ENCODE assay signal across 21 cellular contexts in genomic region chr13:57582032-57582431, GRCh38. TPM values are rescaled to one million over a fixed set of nuclear protein-coding genes. Genes with fewer than 3 reads are reported as not detected.
DNase-seq lines count a peak whose midpoint lies in the region; ATAC-seq and TF ChIP-seq lines count a peak whose summit lies in the region.
"Had no signal": no experiment of that assay in that cellular context is flagged by ENCODE, and none has a peak within 500 bp of the region (broad histone marks: within the 10 kb centered on the region; RNA-seq: fewer than 3 reads in every experiment).

No MANE protein-coding gene starts in this region.

- DNase-seq in BE2C (no peak), H9 (peak; percentile 58), SK-N-DZ (ENCODE audit: low spot score) (peak; percentile 10), left lobe of liver (ENCODE audit: low spot score) (no peak), tibial nerve (ENCODE audit: low spot score in 2 of 2) (no peak)
- DNase-seq in activated CD4-positive, alpha-beta T cell treated with anti-CD3 and anti-CD28 coated beads, Interleukin-2, amount 50 U/mL, for 48 hours: no peak
- DNase-seq in stimulated activated effector memory CD8-positive, alpha-beta T cell treated with anti-CD3 and anti-CD28 coated beads, Interleukin-12 subunit alpha, Interleukin-12 subunit beta, amount 100 ng/mL, for 72 hours (ENCODE audit: low spot score in 2 of 2): no peak
- DNase-seq: activated CD4-positive, alpha-beta T cell treated with anti-CD3 and anti-CD28 coated beads, Interleukin-2, amount 50 U/mL, for 1 hour; activated T-cell treated with anti-CD3 and anti-CD28 coated beads, Interleukin-2, amount 50 U/mL, for 24 hours; left cardiac atrium; MM.1S; NCI-H2029; NCI-H524; nucleus accumbens; PC-3 had no signal

- no CpG with 5 or more reads among the region's 6 CpGs for WGBS in H9 (ENCODE audit: extremely low coverage, insufficient read length, low lambda C conversion rate)
- WGBS in tibial nerve, 2 donors: 83 to 88% methylated on average over 6 of the region's 6 CpGs

- H3K4me2 ChIP-seq in H9 (ENCODE audit: insufficient read depth, insufficient read length, low read length): no peak overlapping the region
- H3K4me2 ChIP-seq: hepatocyte had no signal

- no peak for TF ChIP-seq EP300 in tibial nerve (IDR thresholded peaks at IDR 0.05)

- H3K23ac ChIP-seq in H9 (ENCODE audit: insufficient read length, low read depth, low read length): no peak overlapping the region

- H3T11ph ChIP-seq in H9 (ENCODE audit: low read length): no peak overlapping the region

- no peaks in the 10 kb centered on the region for H4K20me1 ChIP-seq in H9 (ENCODE audit: control insufficient read depth, insufficient read depth, insufficient read length)

- no peak overlapping the region for H2BK5ac ChIP-seq in H9 (ENCODE audit: insufficient read length, low read length)

- H3K4me3 Mint-ChIP-seq in H9: no peak overlapping the region
- H3K4me3 Mint-ChIP-seq in stimulated activated effector memory CD8-positive, alpha-beta T cell treated with anti-CD3 and anti-CD28 coated beads, Interleukin-12 subunit alpha, Interleukin-12 subunit beta, amount 100 ng/mL, for 72 hours: no peak overlapping the region
- H3K4me3 Mint-ChIP-seq: activated T-cell treated with anti-CD3 and anti-CD28 coated beads, Interleukin-2, amount 50 U/mL, for 24 hours had no signal

- no peak overlapping the region for H3K18ac ChIP-seq in H9 (ENCODE audit: insufficient read length, low read depth, low read length)

- no peak overlapping the region for H2AK5ac ChIP-seq in H9 (ENCODE audit: insufficient read length, low read length)

- H3K27ac Mint-ChIP-seq in H9: no peak overlapping the region
- no peak overlapping the region for H3K27ac Mint-ChIP-seq in stimulated activated effector memory CD8-positive, alpha-beta T cell treated with anti-CD3 and anti-CD28 coated beads, Interleukin-12 subunit alpha, Interleukin-12 subunit beta, amount 100 ng/mL, for 72 hours
- H3K27ac Mint-ChIP-seq: activated naive CD4-positive, alpha-beta T cell treated with anti-CD3 and anti-CD28 coated beads, Interleukin-2, amount 50 U/mL, for 72 hours; activated T-cell treated with anti-CD3 and anti-CD28 coated beads, Interleukin-2, amount 50 U/mL, for 24 hours had no signal

- no peak overlapping the region for H4K5ac ChIP-seq in H9 (ENCODE audit: insufficient read length, low read depth, low read length)

- no peaks in the 10 kb centered on the region; a peak in 1 of 5 replicates for H3K9me3 Mint-ChIP-seq in H9
- peaks cover 18% of the 10 kb centered on the region for H3K9me3 Mint-ChIP-seq in stimulated activated effector memory CD8-positive, alpha-beta T cell treated with anti-CD3 and anti-CD28 coated beads, Interleukin-12 subunit alpha, Interleukin-12 subunit beta, amount 100 ng/mL, for 72 hours

- H2AFZ ChIP-seq in H9 (ENCODE audit: low read length): no peak overlapping the region
- H2AFZ ChIP-seq: hepatocyte had no signal

- no peak overlapping the region for H2BK120ac ChIP-seq in H9 (ENCODE audit: low read depth, low read length, poor library complexity, severe bottlenecking)

- H3K27me3 Mint-ChIP-seq in H9 (ENCODE audit: low read depth): no peaks in the 10 kb centered on the region
- H3K27me3 Mint-ChIP-seq: activated T-cell treated with anti-CD3 and anti-CD28 coated beads, Interleukin-2, amount 50 U/mL, for 24 hours had no signal

- H3K56ac ChIP-seq in H9 (ENCODE audit: insufficient read length, low read depth, low read length): no peak overlapping the region

- no peak for TF ChIP-seq POLR2A in tibial nerve (IDR thresholded peaks at IDR 0.05)

- H3K27me3 ChIP-seq in BE2C (no peaks in the 10 kb centered on the region), H9 (ENCODE audit: insufficient read depth, low read length) (no peaks in the 10 kb centered on the region), tibial nerve (no peaks in the 10 kb centered on the region)
- H3K27me3 ChIP-seq: hepatocyte, right atrium auricular region had no signal

- no peaks in the 10 kb centered on the region; a peak in 1 of 7 replicates for H3K36me3 Mint-ChIP-seq in H9 (ENCODE audit: insufficient read depth in 1 of 3, low read depth in 3 of 3)
- no peaks in the 10 kb centered on the region for H3K36me3 Mint-ChIP-seq in stimulated activated effector memory CD8-positive, alpha-beta T cell treated with anti-CD3 and anti-CD28 coated beads, Interleukin-12 subunit alpha, Interleukin-12 subunit beta, amount 100 ng/mL, for 72 hours
- H3K36me3 Mint-ChIP-seq: activated naive CD4-positive, alpha-beta T cell treated with anti-CD3 and anti-CD28 coated beads, Interleukin-2, amount 50 U/mL, for 72 hours had no signal

- H2BK20ac ChIP-seq in H9 (ENCODE audit: low read depth, low read length, poor library complexity, severe bottlenecking): no peak overlapping the region

- no peak overlapping the region for H4K8ac ChIP-seq in H9 (replicated peaks; ENCODE audit: insufficient read length, low read depth, low read length)

- no peak overlapping the region for H2BK12ac ChIP-seq in H9 (ENCODE audit: insufficient read length, low read depth, low read length)

- no peak overlapping the region for H3K14ac ChIP-seq in H9 (ENCODE audit: insufficient read depth, low read length)

- H3K4me1 ChIP-seq in BE2C (no peaks in the 10 kb centered on the region), H9 (ENCODE audit: insufficient read depth, low read length) (no peaks in the 10 kb centered on the region), tibial nerve (no peaks in the 10 kb centered on the region)
- H3K4me1 ChIP-seq: right atrium auricular region had no signal

- no peaks in the 10 kb centered on the region for H3K23me2 ChIP-seq in H9 (ENCODE audit: insufficient read length, low read depth, low read length, poor library complexity, severe bottlenecking)

- H3K9ac ChIP-seq in H9 (ENCODE audit: extremely low read depth, insufficient read length, low read length): no peak overlapping the region

- no peak overlapping the region for H3K4me3 ChIP-seq in BE2C (ENCODE audit: low read depth, low read length)
- no peak overlapping the region for H3K4me3 ChIP-seq in tibial nerve
- H3K4me3 ChIP-seq: hepatocyte, mucosa of descending colon, right atrium auricular region had no signal

- H3K9me3 ChIP-seq in BE2C (no peaks in the 10 kb centered on the region), H9 (ENCODE audit: control insufficient read depth, low read depth, low read length) (no peaks in the 10 kb centered on the region), tibial nerve (peaks cover 0 to 10% (median 0%) of the 10 kb centered on the region in 4 donors)
- H3K9me3 ChIP-seq: mucosa of descending colon, right atrium auricular region had no signal

- no peak overlapping the region for H4K91ac ChIP-seq in H9 (ENCODE audit: insufficient read length, low read depth, low read length)

- H2BK15ac ChIP-seq in H9 (ENCODE audit: low read depth, low read length): no peak overlapping the region

- peaks cover 9% of the 10 kb centered on the region in 2 experiments for H3K4me1 Mint-ChIP-seq in H9
- H3K4me1 Mint-ChIP-seq in stimulated activated effector memory CD8-positive, alpha-beta T cell treated with anti-CD3 and anti-CD28 coated beads, Interleukin-12 subunit alpha, Interleukin-12 subunit beta, amount 100 ng/mL, for 72 hours: no peaks in the 10 kb centered on the region

- H3K27ac ChIP-seq in H9 (ENCODE audit: insufficient read length, low read depth, low read length): no peak overlapping the region
- no peak overlapping the region for H3K27ac ChIP-seq in tibial nerve
- H3K27ac ChIP-seq: hepatocyte, right atrium auricular region had no signal

- H3K79me1 ChIP-seq in H9 (ENCODE audit: insufficient read depth, low read depth, low read length, poor library complexity, severe bottlenecking): no peaks in the 10 kb centered on the region

- no peaks in the 10 kb centered on the region for H3K36me3 ChIP-seq in BE2C
- H3K36me3 ChIP-seq in tibial nerve: no peaks in the 10 kb centered on the region
- H3K36me3 ChIP-seq: right atrium auricular region had no signal

- TF ChIP-seq CTCF in BE2C (IDR thresholded peaks at IDR 0.05; ENCODE audit: low read depth, low read length) (peak; percentile 50), H9 (conservative IDR thresholded peaks at IDR 0.05) (peak; percentile 61), tibial nerve (IDR thresholded peaks at IDR 0.05) (no peak)

- ATAC-seq in left lobe of liver: peak; percentile 66
- ATAC-seq in HG02759 (IDR thresholded peaks at IDR 0.05; ENCODE audit: unreplicated experiment): no peak
- no peak for ATAC-seq in stimulated activated effector memory CD8-positive, alpha-beta T cell treated with anti-CD3 and anti-CD28 coated beads, Interleukin-12 subunit alpha, Interleukin-12 subunit beta, amount 100 ng/mL, for 72 hours
- ATAC-seq: activated naive CD4-positive, alpha-beta T cell treated with anti-CD3 and anti-CD28 coated beads, Interleukin-2, amount 50 U/mL, for 72 hours; left cardiac atrium; mucosa of descending colon; PC-3; SK-N-SH treated with all-trans-retinoic acid at 6 μM for 48 hours had no signal

- no peaks in the 10 kb centered on the region for H3K79me2 ChIP-seq in H9 (ENCODE audit: insufficient read depth, low read length)
- H3K79me2 ChIP-seq: hepatocyte had no signal

- H3K4ac ChIP-seq in H9 (ENCODE audit: low read depth, low read length): no peak overlapping the region

RNA-seq across cellular contexts. Expression of gene PCDH17, which starts 49.5 kb away (rescaled TPM):
- polyA plus RNA-seq in BE2C (2012; ENCODE audit: insufficient read depth, insufficient read length, low read depth): 7.1 TPM
- total RNA-seq in H9 (2021) (0.37 and 0.52 TPM in 2 replicates), left lobe of liver (0.65 TPM), tibial nerve (10 to 100 TPM in 1 of 4 donors, 1 to 10 TPM in 3; 4.6 to 10.8 (median 7.4) TPM)
- 3.5 and 3.7 TPM in 2 replicates for polyA plus RNA-seq in SK-N-DZ (2014; cell fraction: cytosol; rRNA removed)
- 1.6 and 1.8 TPM in 2 replicates for polyA plus RNA-seq in SK-N-DZ (2014; cell fraction: nucleus; rRNA removed)
- total RNA-seq: activated naive CD4-positive, alpha-beta T cell treated with anti-CD3 and anti-CD28 coated beads, Interleukin-2, amount 50 U/mL, for 72 hours had no signal

Comparison
In these comparisons a context has a peak if more than half of its experiments do, and no peak if none do; other contexts are left out.
1. DNase-seq: peak in H9 (single experiment) and SK-N-DZ (single experiment); none in BE2C (single experiment), left lobe of liver (single experiment), tibial nerve (0 of 2), activated CD4-positive, alpha-beta T cell treated with anti-CD3 and anti-CD28 coated beads, Interleukin-2, amount 50 U/mL, for 48 hours (0 of 2) and stimulated activated effector memory CD8-positive, alpha-beta T cell treated with anti-CD3 and anti-CD28 coated beads, Interleukin-12 subunit alpha, Interleukin-12 subunit beta, amount 100 ng/mL, for 72 hours (0 of 2).
2. CTCF ChIP-seq: peak in BE2C (single experiment) and H9 (single experiment); none in tibial nerve (0 of 5).